ENCODE assay signal across 8 cellular contexts in the genomic region with DNA sequence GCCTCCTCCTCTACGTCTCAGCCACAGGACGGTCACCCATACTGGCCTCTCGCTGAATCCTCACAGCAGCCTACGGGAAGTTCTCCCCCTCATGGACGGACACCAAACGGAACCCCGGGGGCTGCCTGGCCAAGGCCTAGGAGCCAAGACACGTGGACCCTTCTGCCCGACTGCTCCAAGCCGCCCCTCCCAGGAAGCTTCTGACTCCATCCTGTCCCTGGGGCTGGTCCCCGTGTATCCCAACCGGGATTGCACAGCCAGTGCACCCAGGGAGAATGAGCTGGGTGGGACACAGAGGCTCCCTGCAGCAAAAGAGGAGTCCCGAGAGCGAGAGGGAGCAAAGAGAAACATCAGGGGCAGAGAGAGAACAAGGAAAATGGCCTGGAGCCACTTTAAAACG. TPM values are rescaled to one million over a fixed set of nuclear protein-coding genes. Genes with fewer than 3 reads are reported as not detected.
DNase-seq lines count a peak whose midpoint lies in the region; TF ChIP-seq lines count a peak whose summit lies in the region.

No MANE protein-coding gene starts in this region.

- peak overlapping the region in 55 of 59 donors; percentile 3 to 91 (median 78) for H3K27ac ChIP-seq in dorsolateral prefrontal cortex
- peak overlapping the region; percentile 56 for H3K27ac ChIP-seq in parathyroid adenoma

- H3K9me3 ChIP-seq in parathyroid adenoma (ENCODE audit: control insufficient read depth, low read length): no peaks in the 10 kb centered on the region

- H3K4me3 ChIP-seq in dorsolateral prefrontal cortex (peak overlapping the region in 51 of 59 donors; percentile 17 to 87 (median 70)), parathyroid adenoma (ENCODE audit: low read depth, low read length) (no peak overlapping the region)

- no peak overlapping the region for H2AFZ ChIP-seq in parathyroid adenoma

- TF ChIP-seq CTCF in dorsolateral prefrontal cortex (IDR thresholded peaks at IDR 0.05 in 54 of 56, conservative IDR thresholded peaks at IDR 0.05 in 2 of 56; ENCODE audit: low read depth in 1 of 56, partially characterized antibody in 56 of 56) (no peak), parathyroid adenoma (IDR thresholded peaks at IDR 0.05) (no peak)

- no peaks in the 10 kb centered on the region for H3K4me1 ChIP-seq in parathyroid adenoma

- no peaks in the 10 kb centered on the region for H3K79me2 ChIP-seq in parathyroid adenoma

- DNase-seq in GF-D8 (lab: John Stamatoyannopoulos, UW) (peak; percentile 46), MV-4-11 (lab: John Stamatoyannopoulos, UW) (peak; percentile 56), dorsolateral prefrontal cortex (no peak), GDM1 (lab: John Stamatoyannopoulos, UW) (no peak), LoVo (ENCODE audit: low spot score) (no peak), DMS 273 (lab: John Stamatoyannopoulos, UW; ENCODE audit: unreplicated experiment) (no peak), DMS153 (lab: John Stamatoyannopoulos, UW) (no peak)

- H3K36me3 ChIP-seq in parathyroid adenoma (ENCODE audit: control insufficient read depth, insufficient read depth, low read length): no peaks in the 10 kb centered on the region

- intact Hi-C loops in dorsolateral prefrontal cortex (cut with DNase I): no loop called here

- H3K27me3 ChIP-seq in dorsolateral prefrontal cortex: no peaks in the 10 kb centered on the region
- H3K27me3 ChIP-seq in parathyroid adenoma (ENCODE audit: control insufficient read depth, insufficient read depth, low read length): no peaks in the 10 kb centered on the region

- no peak overlapping the region for H3K4me2 ChIP-seq in parathyroid adenoma (ENCODE audit: low read length)

- no peak overlapping the region for H3K9ac ChIP-seq in parathyroid adenoma

RNA-seq across cellular contexts. Expression of a gene that starts 3.2 kb away (rescaled TPM):
- total RNA-seq in dorsolateral prefrontal cortex: 10 to 100 TPM in 89 of 120 experiments, 1 to 10 TPM in 31; 6.0 to 19.9 (median 11.3) TPM

RNA-seq across cellular contexts. Expression of a gene that starts 16.4 kb away (rescaled TPM):
- 10 to 100 TPM; 16.2 to 32.0 (median 24.6) TPM for total RNA-seq in dorsolateral prefrontal cortex

Comparison
In these comparisons a context has a peak if more than half of its experiments do, and no peak if none do; other contexts are left out.
1. DNase-seq: peak in GF-D8 (single experiment) and MV-4-11 (single experiment); none in dorsolateral prefrontal cortex (0 of 10), GDM1 (single experiment), LoVo (single experiment), DMS 273 (single experiment) and DMS153 (single experiment).